23 cellular contexts compared by ENCODE assay signal in genomic region chr1:195745170-195746009, GRCh38.
DNase-seq lines count a peak whose midpoint lies in the region; ATAC-seq and TF ChIP-seq lines count a peak whose summit lies in the region.
"Had no signal": no experiment of that assay in that cellular context is flagged by ENCODE, and none has a peak within 500 bp of the region (broad histone marks: within the 10 kb centered on the region; RNA-seq: fewer than 3 reads in every experiment).

No MANE protein-coding gene starts in this region.

- H3K27ac Mint-ChIP-seq in activated CD8-positive, alpha-beta T cell treated with anti-CD3 and anti-CD28 coated beads for 36 hours = no peak overlapping the region
- H3K27ac Mint-ChIP-seq: activated CD4-positive, alpha-beta T cell treated with anti-CD3 and anti-CD28 coated beads, Interleukin-2, amount 10 ng/mL, durations not matched to agents 7 days and 5 days; CD4-positive, alpha-beta T cell; memory B cell; naive B cell; T-cell had no signal

- H3K79me2 ChIP-seq in fibroblast of lung (ENCODE audit: control insufficient read depth, insufficient read depth, low read length) = no peaks in the 10 kb centered on the region

- H3K4me1 ChIP-seq in fibroblast of lung (ENCODE audit: control insufficient read depth, extremely low read depth, insufficient read depth, low read length) (no peaks in the 10 kb centered on the region), testis (no peaks in the 10 kb centered on the region)
- H3K4me1 ChIP-seq: right atrium auricular region, suprapubic skin had no signal

- no peak overlapping the region for H2AFZ ChIP-seq in fibroblast of lung (ENCODE audit: low read length)

- no peak for TF ChIP-seq POLR2A in testis (IDR thresholded peaks at IDR 0.05)

- H3K27me3 Mint-ChIP-seq in activated CD8-positive, alpha-beta T cell treated with anti-CD3 and anti-CD28 coated beads for 36 hours = no peaks in the 10 kb centered on the region
- H3K27me3 Mint-ChIP-seq: activated CD4-positive, alpha-beta T cell treated with anti-CD3 and anti-CD28 coated beads, Interleukin-2, amount 10 ng/mL, durations not matched to agents 7 days and 5 days; CD4-positive, alpha-beta T cell; memory B cell; naive B cell; T-cell had no signal

- CTCF ChIA-PET in activated CD8-positive, alpha-beta T cell treated with anti-CD3 and anti-CD28 coated beads for 36 hours (lab: Charles Lee) = no interaction called here

- DNase-seq in EH (ENCODE audit: low read depth) (peak; percentile 43), NCI-H1105 treated with DMSO at 0.1 percent for 48 hours (lab: John Stamatoyannopoulos, UW) (peak; percentile 92), NCI-H748 treated with DMSO at 0.1 percent for 48 hours (lab: John Stamatoyannopoulos, UW) (peak; percentile 72), fibroblast of lung (ENCODE audit: low read depth in 2 of 2) (peak; percentile 9 to 21), testis (no peak)
- no peak for DNase-seq in activated CD8-positive, alpha-beta T cell treated with anti-CD3 and anti-CD28 coated beads for 36 hours
- DNase-seq in activated CD4-positive, CD25-positive, alpha-beta regulatory T cell (lab: John Stamatoyannopoulos, UW) = no peak
- DNase-seq: activated CD4-positive, alpha-beta T cell treated with anti-CD3 and anti-CD28 coated beads, Interleukin-2, amount 10 ng/mL, durations not matched to agents 7 days and 5 days; activated CD8-positive, alpha-beta memory T cell treated with anti-CD3 and anti-CD28 coated beads, Interleukin-2, amount 50 U/mL, for 48 hours; activated effector memory CD4-positive, alpha-beta T cell treated with anti-CD3 and anti-CD28 coated beads, Interleukin-2, amount 50 U/mL, for 16 hours; CD4-positive, alpha-beta T cell; dermis blood vessel endothelial cell; Karpas-422; kidney glomerular epithelial cell; naive B cell; NCI-H1694; NCI-H82; stimulated activated CD4-positive, alpha-beta T cell treated with anti-CD3 and anti-CD28 coated beads, Interleukin-12 subunit alpha, Interleukin-12 subunit beta, amount 100 ng/mL, for 4 hours; T-cell had no signal

- 51 to 54% methylated on average over 2 of the region's 2 CpGs for WGBS in testis, 2 donors

- H3K4me1 Mint-ChIP-seq in activated CD8-positive, alpha-beta T cell treated with anti-CD3 and anti-CD28 coated beads for 36 hours (ENCODE audit: low read depth) = no peaks in the 10 kb centered on the region
- H3K4me1 Mint-ChIP-seq: activated CD4-positive, alpha-beta T cell treated with anti-CD3 and anti-CD28 coated beads, Interleukin-2, amount 10 ng/mL, durations not matched to agents 7 days and 5 days; memory B cell; T-cell had no signal

- peaks cover 4% of the 10 kb centered on the region for H3K9me3 Mint-ChIP-seq in activated CD8-positive, alpha-beta T cell treated with anti-CD3 and anti-CD28 coated beads for 36 hours
- H3K9me3 Mint-ChIP-seq: activated CD4-positive, alpha-beta T cell treated with anti-CD3 and anti-CD28 coated beads, Interleukin-2, amount 10 ng/mL, durations not matched to agents 7 days and 5 days; CD4-positive, alpha-beta T cell had no signal

- no peaks in the 10 kb centered on the region for H4K20me1 ChIP-seq in fibroblast of lung (ENCODE audit: control insufficient read depth, extremely low read depth, insufficient read depth, low read length)

- no peak overlapping the region for H3K9ac ChIP-seq in fibroblast of lung (ENCODE audit: insufficient read depth, low read length)

- ATAC-seq in activated CD8-positive, alpha-beta T cell treated with anti-CD3 and anti-CD28 coated beads for 36 hours = no peak
- ATAC-seq: T-cell had no signal

- no peaks in the 10 kb centered on the region for H3K27me3 ChIP-seq in fibroblast of lung (ENCODE audit: control insufficient read depth, insufficient read depth, low read length)
- no peaks in the 10 kb centered on the region for H3K27me3 ChIP-seq in testis
- H3K27me3 ChIP-seq: cardiac muscle cell, right atrium auricular region, suprapubic skin had no signal

- no peak overlapping the region for H3K4me2 ChIP-seq in fibroblast of lung (ENCODE audit: extremely low read depth, insufficient read depth, low read length)

- no peak for TF ChIP-seq CTCF in fibroblast of lung (conservative IDR thresholded peaks at IDR 0.05 in 1 of 2, IDR thresholded peaks at IDR 0.05 in 1 of 2; ENCODE audit: low read depth in 1 of 2, low read length in 2 of 2)
- TF ChIP-seq CTCF in testis (IDR thresholded peaks at IDR 0.05) = no peak
- TF ChIP-seq CTCF in activated CD8-positive, alpha-beta T cell treated with anti-CD3 and anti-CD28 coated beads for 36 hours (IDR thresholded peaks at IDR 0.05) = no peak

- POLR2A ChIA-PET in activated CD8-positive, alpha-beta T cell treated with anti-CD3 and anti-CD28 coated beads for 36 hours (lab: Charles Lee) = no interaction called here

- no peaks in the 10 kb centered on the region for H3K36me3 Mint-ChIP-seq in activated CD8-positive, alpha-beta T cell treated with anti-CD3 and anti-CD28 coated beads for 36 hours (ENCODE audit: low read depth)
- H3K36me3 Mint-ChIP-seq: memory B cell, naive B cell, T-cell had no signal

- no peaks in the 10 kb centered on the region for H3K9me3 ChIP-seq in fibroblast of lung (ENCODE audit: control insufficient read depth, insufficient read depth, low read depth, low read length)
- no peaks in the 10 kb centered on the region for H3K9me3 ChIP-seq in testis
- H3K9me3 ChIP-seq: right atrium auricular region, suprapubic skin had no signal

- H3K36me3 ChIP-seq in fibroblast of lung (ENCODE audit: control insufficient read depth, insufficient read depth, low read length) (no peaks in the 10 kb centered on the region), testis (ENCODE audit: low read depth, missing control alignments) (no peaks in the 10 kb centered on the region)
- H3K36me3 ChIP-seq: cardiac muscle cell, right atrium auricular region, suprapubic skin had no signal

- H3K4me3 Mint-ChIP-seq in activated CD8-positive, alpha-beta T cell treated with anti-CD3 and anti-CD28 coated beads for 36 hours = no peak overlapping the region
- H3K4me3 Mint-ChIP-seq: activated CD4-positive, alpha-beta T cell treated with anti-CD3 and anti-CD28 coated beads, Interleukin-2, amount 10 ng/mL, durations not matched to agents 7 days and 5 days; CD4-positive, alpha-beta T cell; memory B cell; naive B cell; T-cell had no signal

- intact Hi-C loops in testis (cut with DNase I; ENCODE audit: low total_unique reads) = no loop called here
- intact Hi-C loops in activated CD8-positive, alpha-beta T cell treated with anti-CD3 and anti-CD28 coated beads for 36 hours (cut with micrococcal nuclease) = no loop called here

- H3K27ac ChIP-seq in fibroblast of lung (ENCODE audit: insufficient read depth, low read length) = no peak overlapping the region
- no peak overlapping the region for H3K27ac ChIP-seq in testis
- H3K27ac ChIP-seq: cardiac muscle cell, right atrium auricular region, suprapubic skin had no signal

- no peak overlapping the region for H3K4me3 ChIP-seq in fibroblast of lung (replicated peaks in 1 of 4; ENCODE audit: control extremely low read depth in 1 of 4, insufficient read depth in 1 of 4, low read depth in 3 of 4, low read length in 4 of 4)
- no peak overlapping the region for H3K4me3 ChIP-seq in testis
- H3K4me3 ChIP-seq: cardiac muscle cell, right atrium auricular region, suprapubic skin had no signal

Comparison
In these comparisons a context has a peak if more than half of its experiments do, and no peak if none do; other contexts are left out.
1. DNase-seq: peak in EH (single experiment), NCI-H1105 treated with DMSO at 0.1 percent for 48 hours (single experiment), NCI-H748 treated with DMSO at 0.1 percent for 48 hours (single experiment) and fibroblast of lung (2 of 2); none in testis (single experiment), activated CD8-positive, alpha-beta T cell treated with anti-CD3 and anti-CD28 coated beads for 36 hours (single experiment) and activated CD4-positive, CD25-positive, alpha-beta regulatory T cell (0 of 4).